In the genomic region with DNA sequence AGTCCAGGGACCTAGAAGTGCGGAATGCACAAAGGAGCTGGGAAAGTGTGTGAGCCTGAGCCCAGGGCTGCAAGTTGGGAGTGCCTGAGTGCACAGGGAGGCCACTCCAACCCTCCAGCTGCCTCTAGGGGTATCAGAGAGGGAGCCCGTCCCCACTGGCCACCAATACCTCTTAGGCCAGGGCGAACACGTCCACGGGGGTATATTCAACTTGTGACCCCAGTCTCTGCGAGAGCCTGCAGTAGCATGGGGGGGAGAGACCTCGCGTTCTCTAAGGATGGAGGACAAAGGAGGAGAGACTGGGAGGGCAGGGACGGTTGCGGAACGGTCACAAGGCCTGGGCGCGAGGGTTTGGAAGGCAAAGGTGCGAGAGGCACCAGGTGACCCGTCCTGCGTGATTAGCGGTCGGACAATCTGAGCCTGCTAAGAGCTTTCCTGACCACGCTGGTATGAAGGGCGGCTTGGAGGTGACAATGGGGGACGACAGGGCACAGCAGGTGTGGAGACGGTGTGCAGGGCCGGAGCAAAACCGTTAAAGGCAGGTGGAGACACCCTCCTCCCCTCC, we compare ENCODE assay signal across 1 cellular context.
TF ChIP-seq lines count a peak whose summit lies in the region.

No MANE protein-coding gene starts in this region.

TF ChIP-seq in endothelial cell of umbilical vein, 7 proteins besides CTCF, POLR2A, EP300 and RAD21:
- no peak for TF ChIP-seq GATA2 (IDR thresholded peaks at IDR 0.05; ENCODE audit: insufficient read depth, insufficient read length, low read depth, low read length)
